9 cellular contexts compared by ENCODE assay signal in genomic region chr10:3500408-3500856, GRCh38.
A peak's percentile ranks its signal among the peaks of the same experiment; 100 is the strongest.
DNase-seq lines count a peak whose midpoint lies in the region; ATAC-seq and TF ChIP-seq lines count a peak whose summit lies in the region.
"Had no signal": no experiment of that assay in that cellular context is flagged by ENCODE, and none has a peak within 500 bp of the region (broad histone marks: within the 10 kb centered on the region; RNA-seq: fewer than 3 reads in every experiment).

No MANE protein-coding gene starts in this region.

- no peak overlapping the region for H3K4me3 Mint-ChIP-seq in activated CD8-positive, alpha-beta memory T cell treated with anti-CD3 and anti-CD28 coated beads, Interleukin-2, amount 10 ng/mL, durations not matched to agents 7 days and 5 days
- H3K4me3 Mint-ChIP-seq in activated naive CD8-positive, alpha-beta T cell treated with anti-CD3 and anti-CD28 coated beads, Interleukin-2, amount 50 U/mL, for 24 hours: no peak overlapping the region

- peak overlapping the region; percentile 48 to 54 for H3K27ac ChIP-seq in breast epithelium
- H3K27ac ChIP-seq in psoas muscle: peak overlapping the region; percentile 19

- no peak overlapping the region for H3K27ac Mint-ChIP-seq in activated CD8-positive, alpha-beta memory T cell treated with anti-CD3 and anti-CD28 coated beads, Interleukin-2, amount 10 ng/mL, durations not matched to agents 7 days and 5 days
- H3K27ac Mint-ChIP-seq in activated naive CD8-positive, alpha-beta T cell treated with anti-CD3 and anti-CD28 coated beads, Interleukin-2, amount 50 U/mL, for 24 hours: no peak overlapping the region

- H3K9me3 Mint-ChIP-seq in activated CD8-positive, alpha-beta memory T cell treated with anti-CD3 and anti-CD28 coated beads, Interleukin-2, amount 10 ng/mL, durations not matched to agents 7 days and 5 days (ENCODE audit: low read depth): no peaks in the 10 kb centered on the region
- no peaks in the 10 kb centered on the region for H3K9me3 Mint-ChIP-seq in activated naive CD8-positive, alpha-beta T cell treated with anti-CD3 and anti-CD28 coated beads, Interleukin-2, amount 50 U/mL, for 24 hours

- H3K9me3 ChIP-seq in breast epithelium (no peaks in the 10 kb centered on the region), psoas muscle (no peaks in the 10 kb centered on the region)

- H3K27me3 Mint-ChIP-seq in activated CD8-positive, alpha-beta memory T cell treated with anti-CD3 and anti-CD28 coated beads, Interleukin-2, amount 10 ng/mL, durations not matched to agents 7 days and 5 days: peaks cover 48% of the 10 kb centered on the region
- peaks cover 15% of the 10 kb centered on the region for H3K27me3 Mint-ChIP-seq in activated naive CD8-positive, alpha-beta T cell treated with anti-CD3 and anti-CD28 coated beads, Interleukin-2, amount 50 U/mL, for 24 hours

- ATAC-seq in psoas muscle: peak; percentile 89 to 95 (median 91)
- no peak for ATAC-seq in activated CD8-positive, alpha-beta memory T cell treated with anti-CD3 and anti-CD28 coated beads, Interleukin-2, amount 10 ng/mL, durations not matched to agents 7 days and 5 days
- no peak for ATAC-seq in activated naive CD8-positive, alpha-beta T cell treated with anti-CD3 and anti-CD28 coated beads, Interleukin-2, amount 50 U/mL, for 24 hours

- no peaks in the 10 kb centered on the region for H3K36me3 Mint-ChIP-seq in activated CD8-positive, alpha-beta memory T cell treated with anti-CD3 and anti-CD28 coated beads, Interleukin-2, amount 10 ng/mL, durations not matched to agents 7 days and 5 days
- no peaks in the 10 kb centered on the region for H3K36me3 Mint-ChIP-seq in activated naive CD8-positive, alpha-beta T cell treated with anti-CD3 and anti-CD28 coated beads, Interleukin-2, amount 50 U/mL, for 24 hours (ENCODE audit: low read depth)

- H3K4me3 ChIP-seq in breast epithelium (peak overlapping the region in 1 of 3 donors; percentile 23), psoas muscle (peak overlapping the region; percentile 17)

- no peaks in the 10 kb centered on the region for H3K4me1 ChIP-seq in breast epithelium
- H3K4me1 ChIP-seq in psoas muscle: peaks cover 27% of the 10 kb centered on the region

- no peaks in the 10 kb centered on the region for H3K36me3 ChIP-seq in breast epithelium
- no peaks in the 10 kb centered on the region for H3K36me3 ChIP-seq in psoas muscle (ENCODE audit: insufficient read depth in 1 of 2, low read depth in 1 of 2)

- TF ChIP-seq CTCF in breast epithelium (IDR thresholded peaks at IDR 0.05) (no peak), psoas muscle (IDR thresholded peaks at IDR 0.05) (no peak)

- intact Hi-C loops in breast epithelium (cut with DNase I; ENCODE audit: low total_unique reads): no loop called here
- intact Hi-C loops in psoas muscle (cut with DNase I): no loop called here

- H3K27me3 ChIP-seq in breast epithelium (no peaks in the 10 kb centered on the region), psoas muscle (ENCODE audit: insufficient read depth in 3 of 3, low read length in 2 of 3) (no peaks in the 10 kb centered on the region)

- no peak for TF ChIP-seq POLR2A in breast epithelium (IDR thresholded peaks at IDR 0.05)

- 29 to 38% (median 30%) methylated on average over 15 of the region's 15 CpGs for WGBS in psoas muscle, 3 donors

- DNase-seq in GM04503 (ENCODE audit: low read depth): peak; percentile 62
- peak in 1 of 2 donors; percentile 87 for DNase-seq in breast epithelium (ENCODE audit: low spot score in 2 of 2)
- DNase-seq in iPS DF 19.7 (ENCODE audit: low read depth, low spot score): peak; percentile 52
- DNase-seq in psoas muscle: peak; percentile 78 to 81
- DNase-seq in activated CD8-positive, alpha-beta memory T cell treated with anti-CD3 and anti-CD28 coated beads, Interleukin-2, amount 10 ng/mL, durations not matched to agents 7 days and 5 days: no peak
- no peak for DNase-seq in DMS114 treated with DMSO at 0.1 percent for 48 hours (lab: John Stamatoyannopoulos, UW; ENCODE audit: unreplicated experiment)
- no peak for DNase-seq in activated naive CD8-positive, alpha-beta T cell treated with anti-CD3 and anti-CD28 coated beads, Interleukin-2, amount 50 U/mL, for 24 hours
- DNase-seq in stimulated activated CD4-positive, alpha-beta T cell treated with anti-CD3 and anti-CD28 coated beads, Interleukin-4, amount 100 ng/mL, for 1 hour: no peak
- DNase-seq: KG1 had no signal

- CTCF ChIA-PET in activated CD8-positive, alpha-beta memory T cell treated with anti-CD3 and anti-CD28 coated beads, Interleukin-2, amount 10 ng/mL, durations not matched to agents 7 days and 5 days (lab: Charles Lee): no interaction called here

- H3K4me1 Mint-ChIP-seq in activated CD8-positive, alpha-beta memory T cell treated with anti-CD3 and anti-CD28 coated beads, Interleukin-2, amount 10 ng/mL, durations not matched to agents 7 days and 5 days: no peaks in the 10 kb centered on the region
- no peaks in the 10 kb centered on the region for H3K4me1 Mint-ChIP-seq in activated naive CD8-positive, alpha-beta T cell treated with anti-CD3 and anti-CD28 coated beads, Interleukin-2, amount 50 U/mL, for 24 hours

Comparison
In these comparisons a context has a peak if more than half of its experiments do, and no peak if none do; other contexts are left out.
1. DNase-seq: peak in GM04503 (single experiment), iPS DF 19.7 (single experiment) and psoas muscle (2 of 2); none in activated CD8-positive, alpha-beta memory T cell treated with anti-CD3 and anti-CD28 coated beads, Interleukin-2, amount 10 ng/mL, durations not matched to agents 7 days and 5 days (single experiment), DMS114 treated with DMSO at 0.1 percent for 48 hours (single experiment), activated naive CD8-positive, alpha-beta T cell treated with anti-CD3 and anti-CD28 coated beads, Interleukin-2, amount 50 U/mL, for 24 hours (single experiment) and stimulated activated CD4-positive, alpha-beta T cell treated with anti-CD3 and anti-CD28 coated beads, Interleukin-4, amount 100 ng/mL, for 1 hour (single experiment).
2. ATAC-seq: peak in psoas muscle (4 of 4); none in activated CD8-positive, alpha-beta memory T cell treated with anti-CD3 and anti-CD28 coated beads, Interleukin-2, amount 10 ng/mL, durations not matched to agents 7 days and 5 days (single experiment) and activated naive CD8-positive, alpha-beta T cell treated with anti-CD3 and anti-CD28 coated beads, Interleukin-2, amount 50 U/mL, for 24 hours (single experiment).